9 cellular contexts compared by ENCODE assay signal in genomic region chr4:78265006-78265405, GRCh38.
"Had no signal": no experiment of that assay in that cellular context is flagged by ENCODE, and none has a peak within 500 bp of the region (broad histone marks: within the 10 kb centered on the region; RNA-seq: fewer than 3 reads in every experiment).

No MANE protein-coding gene starts in this region.

- H3K4me3 ChIP-seq: GM23248, HAP-1, K562 had no signal

- H2AFZ ChIP-seq: GM23248 had no signal

- H3K9me3 ChIP-seq: HAP-1 had no signal

- H3K27ac ChIP-seq: GM23248 had no signal

- H3K9ac ChIP-seq: GM23248 had no signal

- DNase-seq: GM23248, GOT3, H7, IMR-90, KG1 had no signal

- FAIRE-seq: HTR-8/SVneo, K562 had no signal

- ATAC-seq: HCT116, K562 had no signal

- H3K4me1 ChIP-seq: HAP-1 had no signal

- H3K36me3 ChIP-seq: HAP-1 had no signal
